In genomic region chr20:46786566-46786965, GRCh38 we compare ENCODE assay signal across 31 cellular contexts.
"Had no signal": no experiment of that assay in that cellular context is flagged by ENCODE, and none has a peak within 500 bp of the region (broad histone marks: within the 10 kb centered on the region; RNA-seq: fewer than 3 reads in every experiment).

No MANE protein-coding gene starts in this region.

- H3K9me3 ChIP-seq: adrenal gland, ascending aorta, body of pancreas, breast epithelium had no signal

- ATAC-seq: activated naive CD4-positive, alpha-beta T cell treated with anti-CD3 and anti-CD28 coated beads, Interleukin-2, amount 50 U/mL, for 72 hours; activated naive CD8-positive, alpha-beta T cell treated with anti-CD3 and anti-CD28 coated beads, Interleukin-2, amount 50 U/mL, for 24 hours; activated T-cell treated with anti-CD3 and anti-CD28 coated beads, Interleukin-2, amount 50 U/mL, for 4 hours; activated T-cell treated with anti-CD3 and anti-CD28 coated beads, Interleukin-2, amount 50 U/mL, for 72 hours; activated T-helper 17 cell treated with anti-CD3 and anti-CD28 coated beads, Interleukin-2, amount 50 U/mL, for 72 hours; body of pancreas had no signal

- DNase-seq: activated effector memory CD4-positive, alpha-beta T cell treated with anti-CD3 and anti-CD28 coated beads, Interleukin-2, amount 50 U/mL, for 16 hours; activated effector memory CD4-positive, alpha-beta T cell treated with Interleukin-2 at 50 U/mL for 16 hours; activated gamma-delta T cell; activated gamma-delta T cell treated with Interleukin-2 at 50 U/mL for 16 hours; activated naive CD4-positive, alpha-beta T cell; activated naive CD4-positive, alpha-beta T cell treated with anti-CD3 and anti-CD28 coated beads for 36 hours; activated naive CD4-positive, alpha-beta T cell treated with anti-CD3 and anti-CD28 coated beads, Interleukin-2, amount 10 ng/mL, durations not matched to agents 7 days and 5 days; activated naive CD4-positive, alpha-beta T cell treated with anti-CD3 and anti-CD28 coated beads, Interleukin-2, amount 50 U/mL, for 16 hours; activated naive CD4-positive, alpha-beta T cell treated with Interleukin-2 at 50 U/mL for 16 hours; activated naive CD8-positive, alpha-beta T cell treated with anti-CD3 and anti-CD28 coated beads for 36 hours; activated naive CD8-positive, alpha-beta T cell treated with anti-CD3 and anti-CD28 coated beads, Interleukin-2, amount 10 ng/mL, durations not matched to agents 7 days and 5 days; activated naive CD8-positive, alpha-beta T cell treated with anti-CD3 and anti-CD28 coated beads, Interleukin-2, amount 50 U/mL, for 24 hours; activated T-cell treated with anti-CD3 and anti-CD28 coated beads, Interleukin-2, amount 50 U/mL, for 24 hours; activated T-cell treated with anti-CD3 and anti-CD28 coated beads, Interleukin-2, amount 50 U/mL, for 4 hours; activated T-cell treated with anti-CD3 and anti-CD28 coated beads, Interleukin-2, amount 50 U/mL, for 48 hours; activated T-cell treated with anti-CD3 and anti-CD28 coated beads, Interleukin-2, amount 50 U/mL, for 72 hours; adrenal gland; amniotic stem cell; amygdala; anterior cingulate cortex; aorta; body of pancreas; brain microvascular endothelial cell; caudate nucleus; central memory CD4-positive, alpha-beta T cell; cerebellar nuclear complex had no signal

- H3K27ac ChIP-seq: adrenal gland, ascending aorta, body of pancreas, brain microvascular endothelial cell, breast epithelium, cardiac muscle cell had no signal

- H3K4me1 ChIP-seq: adrenal gland, ascending aorta, body of pancreas, breast epithelium had no signal

- H3K27me3 ChIP-seq: ascending aorta, body of pancreas, brain microvascular endothelial cell, breast epithelium, cardiac muscle cell had no signal

- H3K36me3 ChIP-seq: adrenal gland, ascending aorta, brain microvascular endothelial cell, breast epithelium, cardiac muscle cell had no signal

- H3K4me3 ChIP-seq: adrenal gland, ascending aorta, body of pancreas, breast epithelium, cardiac muscle cell had no signal
